Comparison of ENCODE assay signal across 18 cellular contexts in genomic region chr13:37918116-37919100, GRCh38. TPM values are rescaled to one million over a fixed set of nuclear protein-coding genes. Genes with fewer than 3 reads are reported as not detected.
DNase-seq lines count a peak whose midpoint lies in the region; ATAC-seq and TF ChIP-seq lines count a peak whose summit lies in the region.
"Had no signal": no experiment of that assay in that cellular context is flagged by ENCODE, and none has a peak within 500 bp of the region (broad histone marks: within the 10 kb centered on the region; RNA-seq: fewer than 3 reads in every experiment).

No MANE protein-coding gene starts in this region.

- H3K9ac ChIP-seq in HUES48 (ENCODE audit: low read depth, low read length): no peak overlapping the region; the same call in 1 of the 2 replicates
- H3K9ac ChIP-seq in stomach smooth muscle (ENCODE audit: low read length in 2 of 2): no peak overlapping the region

- H3K27me3 ChIP-seq in HUES48 (ENCODE audit: control insufficient read depth, insufficient read depth, low read length) (no peaks in the 10 kb centered on the region), stomach smooth muscle (ENCODE audit: control insufficient read depth in 1 of 2, insufficient read depth in 2 of 2, low read length in 2 of 2) (no peaks in the 10 kb centered on the region)
- H3K27me3 ChIP-seq: right lobe of liver had no signal

- H3K9me3 ChIP-seq in HUES48 (ENCODE audit: control insufficient read depth, insufficient read depth, low read length) (peaks cover 13% of the 10 kb centered on the region), stomach smooth muscle (ENCODE audit: control insufficient read depth in 2 of 2, low read length in 2 of 2) (peaks cover 0 to 3% of the 10 kb centered on the region in 2 donors)
- H3K9me3 ChIP-seq: right lobe of liver had no signal

- peak overlapping the region; percentile 15; the same call in 1 of the 2 replicates for H3K4me3 ChIP-seq in HUES48 (ENCODE audit: low read depth, low read length)
- peak overlapping the region; percentile 17 to 64 for H3K4me3 ChIP-seq in stomach smooth muscle (ENCODE audit: low read length in 2 of 2)
- H3K4me3 ChIP-seq: dorsolateral prefrontal cortex, right lobe of liver had no signal

- intact Hi-C loops in left ventricle myocardium superior (cut with micrococcal nuclease): no loop called here

- TF ChIP-seq CTCF in VCaP (conservative IDR thresholded peaks at IDR 0.05): peak; percentile 47

- H3K36me3 ChIP-seq in HUES48 (ENCODE audit: control insufficient read depth, insufficient read depth, low read length): no peaks in the 10 kb centered on the region
- H3K36me3 ChIP-seq in stomach smooth muscle (ENCODE audit: control insufficient read depth in 2 of 2, insufficient read depth in 2 of 2, low read length in 2 of 2): no peaks in the 10 kb centered on the region
- H3K36me3 ChIP-seq: right lobe of liver had no signal

- ATAC-seq in left ventricle myocardium superior: peak; percentile 79
- ATAC-seq: activated CD4-positive, CD25-positive, alpha-beta regulatory T cell treated with anti-CD3 and anti-CD28 coated beads, Interleukin-2, amount 50 U/mL, for 24 hours; activated CD8-positive, alpha-beta memory T cell treated with anti-CD3 and anti-CD28 coated beads, Interleukin-2, amount 10 ng/mL, durations not matched to agents 7 days and 5 days; right lobe of liver; T-cell had no signal

- DNase-seq in left ventricle myocardium superior: no peak
- no peak for DNase-seq in activated CD8-positive, alpha-beta memory T cell treated with anti-CD3 and anti-CD28 coated beads, Interleukin-2, amount 50 U/mL, for 48 hours
- DNase-seq in NCI-H226: no peak
- no peak for DNase-seq in activated CD8-positive, alpha-beta memory T cell treated with anti-CD3 and anti-CD28 coated beads, Interleukin-2, amount 50 U/mL, for 4 hours
- DNase-seq: activated CD8-positive, alpha-beta memory T cell treated with anti-CD3 and anti-CD28 coated beads, Interleukin-2, amount 10 ng/mL, durations not matched to agents 7 days and 5 days; activated gamma-delta T cell treated with Interleukin-2 at 50 U/mL for 16 hours; dorsolateral prefrontal cortex; Kasumi-1; NCI-H146; NCI-H524; nephron progenitor cell; right lobe of liver; stimulated activated CD4-positive, alpha-beta T cell treated with anti-CD3 and anti-CD28 coated beads, Interleukin-2, amount 100 ng/mL, for 48 hours; T-cell had no signal

- H3K27ac ChIP-seq in HUES48 (ENCODE audit: low read depth, low read length) (peak overlapping the region; percentile 15), VCaP (no peak overlapping the region), stomach smooth muscle (ENCODE audit: low read length) (no peak overlapping the region)
- H3K27ac ChIP-seq: dorsolateral prefrontal cortex, right lobe of liver had no signal

- H3K4me1 ChIP-seq in HUES48 (ENCODE audit: control insufficient read depth, insufficient read depth, low read length) (peaks cover 41% of the 10 kb centered on the region), stomach smooth muscle (ENCODE audit: control insufficient read depth, insufficient read depth, low read length) (no peaks in the 10 kb centered on the region)
- H3K4me1 ChIP-seq: right lobe of liver had no signal

RNA-seq across cellular contexts. Expression of gene TRPC4, which starts 48.8 kb away (rescaled TPM):
- total RNA-seq in left ventricle myocardium superior: 5.6 TPM
- total RNA-seq: activated CD8-positive, alpha-beta memory T cell treated with anti-CD3 and anti-CD28 coated beads, Interleukin-2, amount 10 ng/mL, durations not matched to agents 7 days and 5 days; T-cell had no signal
